ENCODE assay signal across 20 cellular contexts in genomic region chrX:108167211-108167872, GRCh38.
DNase-seq lines count a peak whose midpoint lies in the region; ATAC-seq, FAIRE-seq and TF ChIP-seq lines count a peak whose summit lies in the region.
"Had no signal": no experiment of that assay in that cellular context is flagged by ENCODE, and none has a peak within 500 bp of the region (broad histone marks: within the 10 kb centered on the region; RNA-seq: fewer than 3 reads in every experiment).

No MANE protein-coding gene starts in this region.

- peak overlapping the region; percentile 52 for H3K4me2 ChIP-seq in astrocyte (ENCODE audit: low read length)

- H3K4me1 Mint-ChIP-seq in astrocyte (ENCODE audit: low read depth, unreplicated experiment) = no peaks in the 10 kb centered on the region
- H3K4me1 Mint-ChIP-seq: activated naive CD8-positive, alpha-beta T cell treated with anti-CD3 and anti-CD28 coated beads for 36 hours; naive thymus-derived CD4-positive, alpha-beta T cell had no signal

- H3K9ac ChIP-seq in astrocyte (ENCODE audit: low read length) = no peak overlapping the region

- no peak for FAIRE-seq in astrocyte (lab: Jason Lieb, UNC)

- H3K27ac ChIP-seq in astrocyte (ENCODE audit: low read depth, low read length) (peak overlapping the region; percentile 2), coronary artery (no peak overlapping the region)
- H3K27ac ChIP-seq: esophagus muscularis mucosa, stomach, uterus had no signal

- no peak for ATAC-seq in GM19452 (IDR thresholded peaks at IDR 0.05; ENCODE audit: unreplicated experiment)
- ATAC-seq: left ventricle myocardium superior; naive thymus-derived CD4-positive, alpha-beta T cell had no signal

- no peaks in the 10 kb centered on the region for H3K36me3 ChIP-seq in astrocyte (ENCODE audit: insufficient read depth, low read length)
- H3K36me3 ChIP-seq: uterus had no signal

- peak; percentile 69 for DNase-seq in EH (ENCODE audit: low read depth)
- peak; percentile 41 for DNase-seq in HT1080 (ENCODE audit: low read depth)
- DNase-seq in astrocyte (ENCODE audit: low read depth) = peak; percentile 68
- peak; percentile 53 for DNase-seq in glomerular visceral epithelial cell (ENCODE audit: extremely low spot score)
- no peak for DNase-seq in activated CD8-positive, alpha-beta memory T cell treated with anti-CD3 and anti-CD28 coated beads, Interleukin-2, amount 50 U/mL, for 4 hours
- no peak for DNase-seq in coronary artery (ENCODE audit: low spot score)
- DNase-seq in GDM1 (lab: John Stamatoyannopoulos, UW) = no peak
- DNase-seq: activated naive CD8-positive, alpha-beta T cell treated with anti-CD3 and anti-CD28 coated beads for 36 hours; C1 segment of cervical spinal cord; cortex of kidney; left ventricle myocardium superior; naive thymus-derived CD4-positive, alpha-beta T cell; NCI-H2029 treated with DMSO at 0.1 percent for 48 hours; NCI-H82; Right ventricle myocardium superior; stomach; uterus had no signal

- H3K36me3 Mint-ChIP-seq in astrocyte (ENCODE audit: low read depth, unreplicated experiment) = no peaks in the 10 kb centered on the region
- H3K36me3 Mint-ChIP-seq: activated naive CD8-positive, alpha-beta T cell treated with anti-CD3 and anti-CD28 coated beads for 36 hours; naive thymus-derived CD4-positive, alpha-beta T cell had no signal

- H3K9me3 Mint-ChIP-seq in astrocyte (ENCODE audit: unreplicated experiment) = no peaks in the 10 kb centered on the region
- H3K9me3 Mint-ChIP-seq: activated naive CD8-positive, alpha-beta T cell treated with anti-CD3 and anti-CD28 coated beads for 36 hours; T-helper 1 cell treated with Interleukin-12 subunit alpha and Interleukin-12 subunit beta and Interleukin-4 antibody, amounts not matched to agents 30 μg/mL and 1 μg/mL, for 36 hours had no signal

- H2AFZ ChIP-seq in astrocyte (ENCODE audit: low read depth, low read length) = no peak overlapping the region

- H3K27me3 Mint-ChIP-seq in astrocyte (ENCODE audit: low read depth, unreplicated experiment) = no peaks in the 10 kb centered on the region
- H3K27me3 Mint-ChIP-seq: activated naive CD8-positive, alpha-beta T cell treated with anti-CD3 and anti-CD28 coated beads for 36 hours; naive thymus-derived CD4-positive, alpha-beta T cell had no signal

- no peaks in the 10 kb centered on the region for H3K79me2 ChIP-seq in astrocyte (ENCODE audit: insufficient read depth, low read length)

- H3K27ac Mint-ChIP-seq in astrocyte (ENCODE audit: unreplicated experiment) = no peak overlapping the region
- H3K27ac Mint-ChIP-seq: activated naive CD8-positive, alpha-beta T cell treated with anti-CD3 and anti-CD28 coated beads for 36 hours; naive thymus-derived CD4-positive, alpha-beta T cell; T-helper 1 cell treated with Interleukin-12 subunit alpha and Interleukin-12 subunit beta and Interleukin-4 antibody, amounts not matched to agents 30 μg/mL and 1 μg/mL, for 36 hours had no signal

- H3K4me1 ChIP-seq in astrocyte (ENCODE audit: insufficient read depth, low read length) = peaks cover 9% of the 10 kb centered on the region
- H3K4me1 ChIP-seq: esophagus muscularis mucosa, stomach, uterus had no signal

- H3K27me3 ChIP-seq in astrocyte (ENCODE audit: insufficient read depth, low read length) = no peaks in the 10 kb centered on the region
- H3K27me3 ChIP-seq: esophagus muscularis mucosa, uterus had no signal

- no peaks in the 10 kb centered on the region for H3K9me3 ChIP-seq in astrocyte (ENCODE audit: insufficient read depth, low read depth, low read length)
- H3K9me3 ChIP-seq: esophagus muscularis mucosa, stomach, uterus had no signal

- no peak overlapping the region for H3K4me3 Mint-ChIP-seq in astrocyte (ENCODE audit: unreplicated experiment)
- H3K4me3 Mint-ChIP-seq: activated naive CD8-positive, alpha-beta T cell treated with anti-CD3 and anti-CD28 coated beads for 36 hours; naive thymus-derived CD4-positive, alpha-beta T cell; T-helper 1 cell treated with Interleukin-12 subunit alpha and Interleukin-12 subunit beta and Interleukin-4 antibody, amounts not matched to agents 30 μg/mL and 1 μg/mL, for 36 hours had no signal

- H4K20me1 ChIP-seq in astrocyte (ENCODE audit: insufficient read depth, low read length) = no peaks in the 10 kb centered on the region

- H3K4me3 ChIP-seq in astrocyte (ENCODE audit: insufficient read depth, low read depth, low read length) (no peak overlapping the region), coronary artery (no peak overlapping the region)
- H3K4me3 ChIP-seq: esophagus muscularis mucosa, stomach, uterus had no signal

- TF ChIP-seq CTCF in astrocyte (IDR thresholded peaks at IDR 0.05; ENCODE audit: insufficient read depth, low read depth, low read length) (no peak), coronary artery (IDR thresholded peaks at IDR 0.05) (no peak)

Comparison
In these comparisons a context has a peak if more than half of its experiments do, and no peak if none do; other contexts are left out.
1. DNase-seq: peak in EH (single experiment), HT1080 (single experiment), astrocyte (single experiment) and glomerular visceral epithelial cell (single experiment); none in activated CD8-positive, alpha-beta memory T cell treated with anti-CD3 and anti-CD28 coated beads, Interleukin-2, amount 50 U/mL, for 4 hours (single experiment), coronary artery (single experiment) and GDM1 (single experiment).